11 cellular contexts compared by ENCODE assay signal in the genomic region with DNA sequence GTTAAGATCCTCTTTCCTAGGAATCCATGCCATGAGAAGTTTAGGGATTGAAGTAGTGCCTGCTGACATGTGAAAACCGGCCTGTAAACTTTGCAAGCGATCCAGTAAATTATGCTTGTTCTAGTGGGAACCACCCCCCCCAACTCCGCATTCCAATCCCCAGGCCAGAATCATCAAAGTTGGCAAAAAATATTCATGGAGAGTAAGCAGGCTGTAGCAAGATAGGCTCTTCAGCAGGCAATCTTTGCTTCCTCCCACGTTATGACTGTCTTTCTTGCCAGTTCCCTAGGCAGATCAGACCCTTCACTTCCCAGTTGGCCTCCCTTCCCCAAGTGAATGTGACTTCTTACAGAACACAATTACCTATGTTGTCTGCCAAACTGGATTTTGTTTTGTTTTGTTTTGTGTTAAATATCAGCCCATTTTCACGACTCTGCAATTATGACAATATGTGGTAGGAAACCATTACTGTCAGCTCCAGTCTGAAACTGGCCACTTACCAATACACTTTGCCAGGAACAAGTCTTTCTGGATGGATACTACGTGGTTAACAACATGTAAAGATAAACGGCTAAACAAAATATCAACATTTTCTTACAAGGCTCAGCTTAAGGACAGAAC. TPM values are rescaled to one million over a fixed set of nuclear protein-coding genes. Genes with fewer than 3 reads are reported as not detected.
A peak's percentile ranks its signal among the peaks of the same experiment; 100 is the strongest.
DNase-seq lines count a peak whose midpoint lies in the region; ATAC-seq and TF ChIP-seq lines count a peak whose summit lies in the region.
"Had no signal": no experiment of that assay in that cellular context is flagged by ENCODE, and none has a peak within 500 bp of the region (broad histone marks: within the 10 kb centered on the region; RNA-seq: fewer than 3 reads in every experiment).

No MANE protein-coding gene starts in this region.

- peak overlapping the region; percentile 81 for H3K4me3 ChIP-seq in osteoblast (ENCODE audit: insufficient read depth, low read length)
- no peak overlapping the region for H3K4me3 ChIP-seq in A673 (ENCODE audit: low read depth, low read length, poor library complexity, severe bottlenecking)

- H3K36me3 Mint-ChIP-seq in effector memory CD8-positive, alpha-beta T cell (ENCODE audit: insufficient read depth): peaks cover 33% of the 10 kb centered on the region
- H3K36me3 Mint-ChIP-seq in stimulated activated naive B cell treated with anti-CD40 and anti-IgM and Interleukin-4, amounts not matched to agents 10 μg/mL and 1 μg/mL and 100 μg/mL, for 72 hours: peaks cover 8 to 9% of the 10 kb centered on the region in 2 donors

- H3K36me3 ChIP-seq in osteoblast (ENCODE audit: insufficient read depth, low read length): no peaks in the 10 kb centered on the region
- H3K36me3 ChIP-seq in A673 (ENCODE audit: insufficient read depth, low read length, poor library complexity, severe bottlenecking): no peaks in the 10 kb centered on the region

- H2AFZ ChIP-seq in osteoblast (ENCODE audit: low read length): peak overlapping the region; percentile 91

- DNase-seq in AG20443 (ENCODE audit: low spot score): peak; percentile 24
- peak; percentile 54 for DNase-seq in MV-4-11 (lab: John Stamatoyannopoulos, UW)
- DNase-seq in effector memory CD8-positive, alpha-beta T cell: no peak
- DNase-seq in osteoblast (ENCODE audit: insufficient read length, low spot score, missing footprints): peak; percentile 66
- DNase-seq in A673 (ENCODE audit: low spot score): no peak
- DNase-seq in stimulated activated naive B cell treated with anti-CD40 and anti-IgM and Interleukin-4, amounts not matched to agents 10 μg/mL and 1 μg/mL and 100 μg/mL, for 72 hours: no peak
- no peak for DNase-seq in 8988T
- no peak for DNase-seq in SW480 (ENCODE audit: low spot score)
- DNase-seq: activated gamma-delta T cell treated with Interleukin-2 at 50 U/mL for 16 hours, RPMI8226 had no signal

- H3K79me2 ChIP-seq in osteoblast (ENCODE audit: insufficient read depth, low read length): peaks cover 30% of the 10 kb centered on the region

- no peaks in the 10 kb centered on the region for H3K9me3 Mint-ChIP-seq in effector memory CD8-positive, alpha-beta T cell
- H3K9me3 Mint-ChIP-seq in stimulated activated naive B cell treated with anti-CD40 and anti-IgM and Interleukin-4, amounts not matched to agents 10 μg/mL and 1 μg/mL and 100 μg/mL, for 72 hours: peaks cover 0 to 4% of the 10 kb centered on the region in 2 donors

- peaks cover 64 to 80% of the 10 kb centered on the region in 2 donors for H3K4me1 Mint-ChIP-seq in effector memory CD8-positive, alpha-beta T cell (ENCODE audit: low read depth in 2 of 2)
- H3K4me1 Mint-ChIP-seq in stimulated activated naive B cell treated with anti-CD40 and anti-IgM and Interleukin-4, amounts not matched to agents 10 μg/mL and 1 μg/mL and 100 μg/mL, for 72 hours: peaks cover 45 to 62% of the 10 kb centered on the region in 2 donors

- POLR2A ChIA-PET in A673 (lab: Charles Lee; ENCODE audit: low non-redundant PET): interaction anchor here (0.6 kb wide), 1 partner anchor 224 kb away, joined by 9 read pairs; no protein-coding TSS in a partner anchor

- peak overlapping the region; percentile 86 for H3K4me2 ChIP-seq in osteoblast (ENCODE audit: insufficient read depth, low read length)

- intact Hi-C loops in A673 (cut with micrococcal nuclease; ENCODE audit: unreplicated experiment): loop anchor here (5.0 kb wide), 1 partner anchor 159 kb away; no protein-coding TSS in a partner anchor

- H3K27ac ChIP-seq in osteoblast (ENCODE audit: low read depth, low read length) (peak overlapping the region; percentile 75), A673 (ENCODE audit: low read depth, low read length, poor library complexity, severe bottlenecking) (no peak overlapping the region)

- no peaks in the 10 kb centered on the region for H3K27me3 ChIP-seq in osteoblast (ENCODE audit: insufficient read depth, low read length)
- H3K27me3 ChIP-seq in A673 (replicated peaks; ENCODE audit: insufficient read depth, low read depth, low read length, poor library complexity): peaks cover 58% of the 10 kb centered on the region

- H3K27ac Mint-ChIP-seq in effector memory CD8-positive, alpha-beta T cell: peak overlapping the region; percentile 98 to 99
- no peak overlapping the region for H3K27ac Mint-ChIP-seq in stimulated activated naive B cell treated with anti-CD40 and anti-IgM and Interleukin-4, amounts not matched to agents 10 μg/mL and 1 μg/mL and 100 μg/mL, for 72 hours

- BruUV-seq in A673 (replicated peaks; lab: Mats Ljungman, UMichigan): no TSS peak

- no peak for ATAC-seq in effector memory CD8-positive, alpha-beta T cell (replicated peaks)
- no peak for ATAC-seq in stimulated activated naive B cell treated with anti-CD40 and anti-IgM and Interleukin-4, amounts not matched to agents 10 μg/mL and 1 μg/mL and 100 μg/mL, for 72 hours (replicated peaks)

- TF ChIP-seq CTCF in osteoblast (IDR thresholded peaks at IDR 0.05; ENCODE audit: extremely low read depth, low read depth, low read length): no peak
- TF ChIP-seq CTCF in A673 (conservative IDR thresholded peaks at IDR 0.05; ENCODE audit: low read depth, low read length): no peak

- peak overlapping the region; percentile 96 to 100 for H3K4me3 Mint-ChIP-seq in effector memory CD8-positive, alpha-beta T cell
- no peak overlapping the region for H3K4me3 Mint-ChIP-seq in stimulated activated naive B cell treated with anti-CD40 and anti-IgM and Interleukin-4, amounts not matched to agents 10 μg/mL and 1 μg/mL and 100 μg/mL, for 72 hours

- H4K20me1 ChIP-seq in osteoblast (ENCODE audit: insufficient read depth, low read length): peaks cover 4% of the 10 kb centered on the region

- H3K4me1 ChIP-seq in osteoblast (ENCODE audit: insufficient read depth, low read length) (peaks cover 35% of the 10 kb centered on the region), A673 (ENCODE audit: insufficient read depth, low read length, poor library complexity, severe bottlenecking) (no peaks in the 10 kb centered on the region)

- no peaks in the 10 kb centered on the region for H3K9me3 ChIP-seq in osteoblast (ENCODE audit: low read depth, low read length)
- no peaks in the 10 kb centered on the region for H3K9me3 ChIP-seq in A673 (ENCODE audit: low read depth, low read length, poor library complexity, severe bottlenecking)

- H3K27me3 Mint-ChIP-seq in effector memory CD8-positive, alpha-beta T cell: no peaks in the 10 kb centered on the region
- peaks cover 42 to 44% of the 10 kb centered on the region in 2 donors for H3K27me3 Mint-ChIP-seq in stimulated activated naive B cell treated with anti-CD40 and anti-IgM and Interleukin-4, amounts not matched to agents 10 μg/mL and 1 μg/mL and 100 μg/mL, for 72 hours

- CTCF ChIA-PET in A673 (lab: Charles Lee): no interaction called here

RNA-seq across cellular contexts. Expression of a gene that starts 1.1 kb away (rescaled TPM):
- total RNA-seq in osteoblast (2.9 and 3.3 TPM in 2 replicates), A673 (2021) (not detected in 2 replicates)

RNA-seq across cellular contexts. Expression of a gene that starts 45.5 kb away (rescaled TPM):
- total RNA-seq in osteoblast (1.4 and 1.5 TPM in 2 replicates), A673 (2021) (not detected in 2 replicates)
- total RNA-seq: G401 had no signal

Comparison
In these comparisons a context has a peak if more than half of its experiments do, and no peak if none do; other contexts are left out.
1. DNase-seq: peak in AG20443 (single experiment), MV-4-11 (single experiment) and osteoblast (single experiment); none in effector memory CD8-positive, alpha-beta T cell (0 of 3), A673 (single experiment), stimulated activated naive B cell treated with anti-CD40 and anti-IgM and Interleukin-4, amounts not matched to agents 10 μg/mL and 1 μg/mL and 100 μg/mL, for 72 hours (single experiment), 8988T (single experiment) and SW480 (single experiment).
2. H3K4me3 Mint-ChIP-seq: peak in effector memory CD8-positive, alpha-beta T cell (2 of 2); none in stimulated activated naive B cell treated with anti-CD40 and anti-IgM and Interleukin-4, amounts not matched to agents 10 μg/mL and 1 μg/mL and 100 μg/mL, for 72 hours (0 of 2).